In the genomic region with DNA sequence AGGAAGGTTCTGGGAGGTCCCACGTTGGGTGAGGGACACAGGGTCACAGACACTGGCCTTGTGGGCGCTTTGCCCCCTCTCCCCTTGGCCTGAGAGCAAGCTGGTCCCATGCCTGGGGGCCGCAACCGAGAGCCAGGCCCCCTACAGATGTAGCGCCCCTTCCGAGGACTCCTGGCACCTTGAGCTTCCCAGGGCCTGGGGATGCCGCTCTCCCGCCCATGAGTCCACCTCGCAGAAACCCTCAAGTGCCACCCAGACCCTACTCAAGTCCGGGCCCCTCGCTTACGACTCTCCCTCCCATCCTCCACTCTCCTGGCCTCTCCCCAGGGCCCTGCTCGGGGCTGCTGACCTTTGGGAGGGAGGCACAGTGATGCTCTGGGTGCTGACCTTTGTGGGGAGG, we compare ENCODE assay signal across 13 cellular contexts.
A peak's percentile ranks its signal among the peaks of the same experiment; 100 is the strongest.
DNase-seq lines count a peak whose midpoint lies in the region; ATAC-seq and TF ChIP-seq lines count a peak whose summit lies in the region.
"Had no signal": no experiment of that assay in that cellular context is flagged by ENCODE, and none has a peak within 500 bp of the region (broad histone marks: within the 10 kb centered on the region; RNA-seq: fewer than 3 reads in every experiment).

No MANE protein-coding gene starts in this region.

- H3K4me3 Mint-ChIP-seq in stimulated activated naive CD8-positive, alpha-beta T cell treated with anti-CD3 and anti-CD28 coated beads, Interleukin-15, amount 100 ng/mL, for 72 hours, result no peak overlapping the region
- H3K4me3 Mint-ChIP-seq: CD4-positive, CD25-positive, alpha-beta regulatory T cell had no signal

- H3K4me1 ChIP-seq in right atrium auricular region, result no peaks in the 10 kb centered on the region
- peaks cover 0 to 16% (median 2%) of the 10 kb centered on the region in 6 donors for H3K4me1 ChIP-seq in spleen
- H3K4me1 ChIP-seq in foreskin keratinocyte, result no peaks in the 10 kb centered on the region

- H3K9me3 ChIP-seq in right atrium auricular region (no peaks in the 10 kb centered on the region), spleen (no peaks in the 10 kb centered on the region)
- H3K9me3 ChIP-seq: BLaER1 treated with 17β-estradiol and CSF1 and Interleukin-3, amounts not matched to agents 10 nM and 100 nM had no signal

- H3K9me3 Mint-ChIP-seq in stimulated activated naive CD8-positive, alpha-beta T cell treated with anti-CD3 and anti-CD28 coated beads, Interleukin-15, amount 100 ng/mL, for 72 hours, result no peaks in the 10 kb centered on the region
- H3K9me3 Mint-ChIP-seq: CD4-positive, CD25-positive, alpha-beta regulatory T cell had no signal

- intact Hi-C loops in Right ventricle myocardium inferior (cut with DNase I) (no loop called here), spleen (cut with DNase I; ENCODE audit: low total_unique reads) (no loop called here)

- H3K27me3 ChIP-seq in right atrium auricular region (no peaks in the 10 kb centered on the region), spleen (replicated peaks in 1 of 7) (no peaks in the 10 kb centered on the region), foreskin keratinocyte (no peaks in the 10 kb centered on the region)
- H3K27me3 ChIP-seq: BLaER1 treated with 17β-estradiol and CSF1 and Interleukin-3, amounts not matched to agents 10 nM and 100 nM had no signal

- 86 to 94% (median 90%) methylated on average over 11 to 13 of the region's 13 CpGs for WGBS in spleen, 5 donors

- ATAC-seq in Right ventricle myocardium inferior (no peak), foreskin keratinocyte (no peak)
- no peak for ATAC-seq in stimulated activated naive CD8-positive, alpha-beta T cell treated with anti-CD3 and anti-CD28 coated beads, Interleukin-15, Interleukin-2, amounts not matched to agents 100 U/mL and 50 U/mL, for 24 hours
- ATAC-seq in stimulated activated naive CD8-positive, alpha-beta T cell treated with anti-CD3 and anti-CD28 coated beads, Interleukin-15, amount 100 ng/mL, for 72 hours, result no peak

- no peak for TF ChIP-seq POLR2A in spleen (IDR thresholded peaks at IDR 0.05)

- H3K36me3 ChIP-seq in right atrium auricular region, result no peaks in the 10 kb centered on the region
- peaks cover 0 to 51% (median 0%) of the 10 kb centered on the region in 6 donors for H3K36me3 ChIP-seq in spleen

- H3K4me1 Mint-ChIP-seq in stimulated activated naive CD8-positive, alpha-beta T cell treated with anti-CD3 and anti-CD28 coated beads, Interleukin-15, amount 100 ng/mL, for 72 hours, result peaks cover 11% of the 10 kb centered on the region

- no peak overlapping the region for H3K27ac ChIP-seq in right atrium auricular region
- no peak overlapping the region for H3K27ac ChIP-seq in spleen
- H3K27ac ChIP-seq in foreskin keratinocyte, result no peak overlapping the region
- H3K27ac ChIP-seq: BLaER1 treated with 17β-estradiol and CSF1 and Interleukin-3, amounts not matched to agents 10 nM and 100 nM; GM23248; HL-60 had no signal

- no peak overlapping the region for H3K27ac Mint-ChIP-seq in stimulated activated naive CD8-positive, alpha-beta T cell treated with anti-CD3 and anti-CD28 coated beads, Interleukin-15, amount 100 ng/mL, for 72 hours
- H3K27ac Mint-ChIP-seq: CD4-positive, CD25-positive, alpha-beta regulatory T cell had no signal

- DNase-seq in Right ventricle myocardium inferior (ENCODE audit: missing footprints), result peak; percentile 43
- no peak for DNase-seq in right atrium auricular region (ENCODE audit: low spot score)
- DNase-seq in stimulated activated naive CD8-positive, alpha-beta T cell treated with anti-CD3 and anti-CD28 coated beads, Interleukin-15, Interleukin-2, amounts not matched to agents 100 U/mL and 50 U/mL, for 24 hours, result peak; percentile 11
- DNase-seq in stimulated activated naive CD8-positive, alpha-beta T cell treated with anti-CD3 and anti-CD28 coated beads, Interleukin-15, amount 100 ng/mL, for 72 hours, result no peak
- peak; percentile 40 for DNase-seq in spleen
- no peak for DNase-seq in DMS 273 treated with DMSO at 0.1 percent for 48 hours (lab: John Stamatoyannopoulos, UW)
- no peak for DNase-seq in foreskin keratinocyte
- DNase-seq: ACHN; CD4-positive, CD25-positive, alpha-beta regulatory T cell; GM23248; H7 had no signal

- no peaks in the 10 kb centered on the region for H3K27me3 Mint-ChIP-seq in stimulated activated naive CD8-positive, alpha-beta T cell treated with anti-CD3 and anti-CD28 coated beads, Interleukin-15, amount 100 ng/mL, for 72 hours
- H3K27me3 Mint-ChIP-seq: CD4-positive, CD25-positive, alpha-beta regulatory T cell had no signal

- no peak for TF ChIP-seq CTCF in right atrium auricular region (IDR thresholded peaks at IDR 0.05)
- TF ChIP-seq CTCF in spleen (IDR thresholded peaks at IDR 0.05 in 8 of 11, conservative IDR thresholded peaks at IDR 0.05 in 3 of 11), result no peak
- TF ChIP-seq CTCF in foreskin keratinocyte (conservative IDR thresholded peaks at IDR 0.05), result no peak

- H3K4me3 ChIP-seq in right atrium auricular region (no peak overlapping the region), spleen (no peak overlapping the region)
- H3K4me3 ChIP-seq: BLaER1 treated with 17β-estradiol and CSF1 and Interleukin-3, amounts not matched to agents 10 nM and 100 nM; GM23248 had no signal

Comparison
In these comparisons a context has a peak if more than half of its experiments do, and no peak if none do; other contexts are left out.
1. DNase-seq: peak in Right ventricle myocardium inferior (single experiment), stimulated activated naive CD8-positive, alpha-beta T cell treated with anti-CD3 and anti-CD28 coated beads, Interleukin-15, Interleukin-2, amounts not matched to agents 100 U/mL and 50 U/mL, for 24 hours (single experiment) and spleen (single experiment); none in right atrium auricular region (single experiment), stimulated activated naive CD8-positive, alpha-beta T cell treated with anti-CD3 and anti-CD28 coated beads, Interleukin-15, amount 100 ng/mL, for 72 hours (0 of 2), DMS 273 treated with DMSO at 0.1 percent for 48 hours (single experiment) and foreskin keratinocyte (0 of 2).